In genomic region chr1:199264911-199265310, GRCh38 we compare ENCODE assay signal across 27 cellular contexts.
"Had no signal": no experiment of that assay in that cellular context is flagged by ENCODE, and none has a peak within 500 bp of the region (broad histone marks: within the 10 kb centered on the region; RNA-seq: fewer than 3 reads in every experiment).

No MANE protein-coding gene starts in this region.

- H3K27me3 ChIP-seq: heart right ventricle, hepatocyte, neural progenitor cell, neutrophil, ovary, suprapubic skin, tibial artery, uterus had no signal

- H3K4me1 ChIP-seq: heart right ventricle, left ventricle myocardium inferior, neural progenitor cell, prostate gland, suprapubic skin, tibial artery, uterus had no signal

- H3K36me3 ChIP-seq: heart right ventricle, left ventricle myocardium inferior, neural progenitor cell, neutrophil, ovary, prostate gland, suprapubic skin, thoracic aorta, tibial artery, uterus had no signal

- H3K4me3 ChIP-seq: heart right ventricle, hepatocyte, left ventricle myocardium inferior, lung, neural progenitor cell, ovary, prostate gland, suprapubic skin, thoracic aorta, tibial artery, uterus had no signal

- H3K9me3 ChIP-seq: heart right ventricle, left ventricle myocardium inferior, neutrophil, ovary, prostate gland, suprapubic skin, thoracic aorta, tibial artery, uterus had no signal

- H2AFZ ChIP-seq: hepatocyte, neural progenitor cell had no signal

- H3K4me2 ChIP-seq: hepatocyte, neural progenitor cell had no signal

- H3K9ac ChIP-seq: neural progenitor cell had no signal

- DNase-seq: heart right ventricle; islet precursor cell; left ventricle myocardium inferior; mesendoderm; naive B cell; natural killer cell; nephron progenitor cell; occipital lobe; ovary; posterior cingulate gyrus; retina; right cardiac atrium; stimulated activated CD4-positive, alpha-beta T cell treated with anti-CD3 and anti-CD28 coated beads, Interleukin-12 subunit alpha, Interleukin-12 subunit beta, amount 100 ng/mL, for 4 hours; stimulated activated CD4-positive, alpha-beta T cell treated with anti-CD3 and anti-CD28 coated beads, Interleukin-15, amount 100 ng/mL, for 24 hours; stimulated activated CD4-positive, alpha-beta T cell treated with anti-CD3 and anti-CD28 coated beads, Interleukin-2, amount 100 ng/mL, for 24 hours; stimulated activated CD4-positive, alpha-beta T cell treated with anti-CD3 and anti-CD28 coated beads, Interleukin-4, amount 100 ng/mL, for 1 hour; stimulated activated naive B cell treated with anti-CD40 and anti-IgM and Interleukin-4, amounts not matched to agents 10 μg/mL and 1 μg/mL and 100 μg/mL, for 72 hours; tibial artery; uterus had no signal

- H3K79me2 ChIP-seq: hepatocyte had no signal

- ATAC-seq: heart right ventricle; natural killer cell; right cardiac atrium; sciatic nerve; stimulated activated naive B cell treated with anti-CD40 and anti-IgM and Interleukin-4, amounts not matched to agents 10 μg/mL and 1 μg/mL and 100 μg/mL, for 72 hours had no signal

- H3K27ac ChIP-seq: heart right ventricle, hepatocyte, left ventricle myocardium inferior, neural progenitor cell, neutrophil, ovary, prostate gland, suprapubic skin, thoracic aorta, tibial artery, uterus had no signal
